23 cellular contexts compared by ENCODE assay signal in the genomic region with DNA sequence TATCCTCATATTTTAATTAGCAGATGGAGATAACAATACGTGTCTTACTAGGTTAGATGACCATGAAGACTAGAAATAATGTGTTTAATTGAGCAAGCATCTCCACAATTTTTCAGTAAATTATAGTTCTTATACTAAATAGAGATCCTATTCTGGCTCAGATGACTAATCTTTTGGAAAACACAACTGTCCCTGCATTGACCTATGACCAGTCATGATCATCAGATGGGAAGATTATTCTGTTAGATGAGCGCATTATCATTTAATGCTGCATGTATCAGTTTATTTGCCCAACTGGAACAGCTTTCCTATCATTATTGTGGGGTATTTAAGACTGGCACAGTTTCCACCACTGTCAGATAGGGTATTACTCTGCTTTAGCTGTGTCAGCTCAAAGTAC.
"Had no signal": no experiment of that assay in that cellular context is flagged by ENCODE, and none has a peak within 500 bp of the region (broad histone marks: within the 10 kb centered on the region; RNA-seq: fewer than 3 reads in every experiment).

No MANE protein-coding gene starts in this region.

- H3K27ac ChIP-seq: esophagus squamous epithelium, gastroesophageal sphincter, heart left ventricle, hepatocyte, neutrophil, parathyroid adenoma, right lobe of liver, stomach, thyroid gland, vagina had no signal

- H3K36me3 ChIP-seq: esophagus squamous epithelium, gastroesophageal sphincter, heart left ventricle, neutrophil, right lobe of liver, stomach, thyroid gland, vagina had no signal

- H3K4me3 ChIP-seq: esophagus squamous epithelium, gastroesophageal sphincter, heart left ventricle, hepatocyte, lung, right lobe of liver, smooth muscle cell, stomach, thyroid gland, vagina had no signal

- DNase-seq: cortex of kidney; effector memory CD8-positive, alpha-beta T cell; erythroblast; esophagus squamous epithelium; heart left ventricle; kidney; natural killer cell; stimulated activated CD4-positive, alpha-beta T cell treated with anti-CD3 and anti-CD28 coated beads, Interleukin-2, amount 100 ng/mL, for 24 hours; stimulated activated CD4-positive, alpha-beta T cell treated with anti-CD3 and anti-CD28 coated beads, Interleukin-4, amount 100 ng/mL, for 24 hours; stimulated activated naive CD4-positive, alpha-beta T cell treated with Interleukin-2 at 50 U/mL for 16 hours; stomach; thyroid gland; trophoblast cell had no signal

- H3K4me1 ChIP-seq: esophagus squamous epithelium, parathyroid adenoma, right lobe of liver, stomach, thyroid gland, vagina had no signal

- H3K9me3 ChIP-seq: esophagus squamous epithelium, gastroesophageal sphincter, heart left ventricle, neutrophil, right lobe of liver, stomach, thyroid gland, vagina had no signal

- H2AFZ ChIP-seq: hepatocyte, parathyroid adenoma had no signal

- H3K9ac ChIP-seq: parathyroid adenoma had no signal

- H3K27me3 ChIP-seq: esophagus squamous epithelium, gastroesophageal sphincter, hepatocyte, neutrophil, right lobe of liver, stomach, thyroid gland, vagina had no signal

- H3K79me2 ChIP-seq: hepatocyte, parathyroid adenoma had no signal

- ATAC-seq: effector memory CD8-positive, alpha-beta T cell; gastroesophageal sphincter; left lobe of liver; natural killer cell; stimulated activated effector memory CD8-positive, alpha-beta T cell treated with anti-CD3 and anti-CD28 coated beads, Interleukin-12 subunit alpha, Interleukin-12 subunit beta, amount 100 ng/mL, for 72 hours had no signal

- H3K4me2 ChIP-seq: hepatocyte, smooth muscle cell had no signal
